11 cellular contexts compared by ENCODE assay signal in the genomic region with DNA sequence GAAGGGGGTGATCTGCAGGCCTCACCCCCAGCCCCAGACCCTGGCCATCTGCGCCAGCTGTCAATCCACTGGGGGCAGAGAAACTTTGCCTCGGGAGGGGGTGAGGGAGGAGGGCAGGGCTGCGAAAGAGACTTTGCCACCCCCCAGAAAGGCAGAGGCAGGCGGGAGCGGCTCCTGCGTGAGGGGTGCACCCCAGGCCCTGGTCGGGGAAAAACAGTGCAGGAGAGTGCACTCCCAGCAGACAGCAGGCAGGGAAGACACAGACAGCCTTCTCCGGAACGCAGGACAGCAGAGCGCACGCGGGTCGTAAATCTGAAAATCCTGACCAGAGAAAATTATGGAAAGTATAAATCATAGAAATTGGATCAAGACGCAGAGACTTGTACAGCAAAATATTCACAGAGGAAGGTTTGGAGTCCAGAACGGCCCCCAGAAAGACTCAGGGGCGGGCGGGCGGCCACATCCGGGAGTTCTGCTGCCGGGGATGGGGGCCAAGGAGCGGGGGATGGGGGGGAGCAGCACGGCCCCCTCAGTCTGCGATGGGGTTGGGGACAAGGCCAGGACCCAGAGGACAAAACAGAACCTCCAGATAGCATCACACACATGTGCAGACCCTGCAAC. TPM values are rescaled to one million over a fixed set of nuclear protein-coding genes. Genes with fewer than 3 reads are reported as not detected.
DNase-seq lines count a peak whose midpoint lies in the region; ATAC-seq and TF ChIP-seq lines count a peak whose summit lies in the region.
"Had no signal": no experiment of that assay in that cellular context is flagged by ENCODE, and none has a peak within 500 bp of the region (broad histone marks: within the 10 kb centered on the region; RNA-seq: fewer than 3 reads in every experiment).

No MANE protein-coding gene starts in this region.

- no peaks in the 10 kb centered on the region for H3K36me3 Mint-ChIP-seq in naive thymus-derived CD8-positive, alpha-beta T cell
- H3K36me3 Mint-ChIP-seq: naive B cell had no signal

- DNase-seq in activated CD8-positive, alpha-beta memory T cell treated with anti-CD3 and anti-CD28 coated beads, Interleukin-2, amount 50 U/mL, for 4 hours = peak; percentile 13
- no peak for DNase-seq in activated CD8-positive, alpha-beta memory T cell treated with anti-CD3 and anti-CD28 coated beads, Interleukin-2, amount 50 U/mL, for 48 hours
- DNase-seq in amniotic epithelial cell (ENCODE audit: low read depth) (peak; percentile 11), ureter (ENCODE audit: low spot score) (peak; percentile 37), NCI-H128 (lab: John Stamatoyannopoulos, UW; ENCODE audit: unreplicated experiment) (no peak), PC-9 (no peak)
- DNase-seq in naive thymus-derived CD8-positive, alpha-beta T cell = peak in 5 of 10 donors; percentile 3 to 63 (median 20)
- DNase-seq: naive B cell had no signal

- peak; percentile 65 to 77 for ATAC-seq in naive thymus-derived CD8-positive, alpha-beta T cell
- no peak for ATAC-seq in GM21528 (IDR thresholded peaks at IDR 0.05; ENCODE audit: low FRiP score, unreplicated experiment)

- H3K9me2 ChIP-seq in PC-9 (ENCODE audit: insufficient read depth) = no peaks in the 10 kb centered on the region

- peaks cover 0 to 5% (median 0%) of the 10 kb centered on the region in 5 donors for H3K27me3 Mint-ChIP-seq in naive thymus-derived CD8-positive, alpha-beta T cell

- POLR2A ChIA-PET in naive thymus-derived CD8-positive, alpha-beta T cell (lab: Charles Lee) = no interaction called here
- POLR2A ChIA-PET in PC-9 (lab: Charles Lee; ENCODE audit: unreplicated experiment) = no interaction called here

- no peaks in the 10 kb centered on the region for H3F3A ChIP-seq in PC-9 (ENCODE audit: insufficient read depth, low read depth)

- no peak overlapping the region for H3K4me3 ChIP-seq in PC-9
- H3K4me3 ChIP-seq: ascending aorta, HAP-1 had no signal

- H3K9me3 ChIP-seq in PC-9 (ENCODE audit: insufficient read depth, low read depth) = no peaks in the 10 kb centered on the region
- H3K9me3 ChIP-seq: ascending aorta, HAP-1 had no signal

- TF ChIP-seq CTCF in PC-9 (conservative IDR thresholded peaks at IDR 0.05) = no peak

- CTCF ChIA-PET in PC-9 (lab: Charles Lee) = no interaction called here

- no peaks in the 10 kb centered on the region for H3K36me3 ChIP-seq in PC-9 (ENCODE audit: low read depth)
- H3K36me3 ChIP-seq: ascending aorta, HAP-1 had no signal

- peak overlapping the region in 5 of 10 donors; percentile 37 to 77 (median 46) for H3K27ac Mint-ChIP-seq in naive thymus-derived CD8-positive, alpha-beta T cell

- no peaks in the 10 kb centered on the region for H3K4me1 ChIP-seq in PC-9 (replicated peaks; ENCODE audit: insufficient read depth)

- no peak overlapping the region for H3K4me2 ChIP-seq in PC-9

- H4K20me1 ChIP-seq in PC-9 (ENCODE audit: insufficient read depth) = no peaks in the 10 kb centered on the region

- H3K27me3 ChIP-seq in PC-9 (ENCODE audit: insufficient read depth, low read depth) = peaks cover 28% of the 10 kb centered on the region
- H3K27me3 ChIP-seq: ascending aorta had no signal

- no peaks in the 10 kb centered on the region for H3K9me3 Mint-ChIP-seq in naive thymus-derived CD8-positive, alpha-beta T cell
- H3K9me3 Mint-ChIP-seq: naive B cell had no signal

- peaks cover 5 to 10% (median 8%) of the 10 kb centered on the region in 4 donors for H3K4me1 Mint-ChIP-seq in naive thymus-derived CD8-positive, alpha-beta T cell

- BruUV-seq in PC-9 (replicated peaks; lab: Mats Ljungman, UMichigan) = no TSS peak

- H2AFZ ChIP-seq in PC-9 = no peak overlapping the region

- H3K4me3 Mint-ChIP-seq in naive thymus-derived CD8-positive, alpha-beta T cell = peak overlapping the region in 9 of 10 donors; percentile 62 to 78 (median 68)

- no peak overlapping the region for H3K27ac ChIP-seq in PC-9
- H3K27ac ChIP-seq: ascending aorta had no signal

- intact Hi-C loops in PC-9 (cut with micrococcal nuclease; ENCODE audit: unreplicated experiment) = no loop called here

- no peaks in the 10 kb centered on the region for H3K79me2 ChIP-seq in PC-9 (ENCODE audit: low read depth)

RNA-seq across cellular contexts. Expression of a gene that starts 8.0 kb away (rescaled TPM):
- total RNA-seq in naive thymus-derived CD8-positive, alpha-beta T cell = 10 to 100 TPM; 49.0 to 50.7 TPM
- polyA plus RNA-seq in naive thymus-derived CD8-positive, alpha-beta T cell = 10 to 100 TPM; 22.3 to 48.8 (median 29.3) TPM
- 40.5 TPM for total RNA-seq in ureter
- total RNA-seq in PC-9 (2021) = 66.4 and 76.3 TPM in 2 replicates

RNA-seq across cellular contexts. Expression of a gene that starts 19.6 kb away (rescaled TPM):
- total RNA-seq in naive thymus-derived CD8-positive, alpha-beta T cell = 10 to 100 TPM; 28.0 to 29.7 TPM
- under 1 TPM in 1 of 3 donors, not detected in 2; 0.39 TPM for polyA plus RNA-seq in naive thymus-derived CD8-positive, alpha-beta T cell
- 57.7 TPM for total RNA-seq in ureter
- total RNA-seq in PC-9 (2021) = 0.60 TPM in 1 of 2 replicates, not detected in the other

RNA-seq across cellular contexts. Expression of a gene that starts 47.4 kb away (rescaled TPM):
- total RNA-seq in naive thymus-derived CD8-positive, alpha-beta T cell = not detected
- polyA plus RNA-seq in naive thymus-derived CD8-positive, alpha-beta T cell = under 1 TPM; 0.06 to 0.15 (median 0.08) TPM
- total RNA-seq in ureter (not detected), PC-9 (2021) (not detected in 2 replicates)
- total RNA-seq: ascending aorta had no signal

RNA-seq across cellular contexts. Expression of a gene that starts 58.5 kb away (rescaled TPM):
- total RNA-seq in naive thymus-derived CD8-positive, alpha-beta T cell = not detected
- not detected for polyA plus RNA-seq in naive thymus-derived CD8-positive, alpha-beta T cell
- total RNA-seq in ureter (130 TPM), PC-9 (2021) (0.26 and 0.53 TPM in 2 replicates)

Comparison
In these comparisons a context has a peak if more than half of its experiments do, and no peak if none do; other contexts are left out.
1. DNase-seq: peak in activated CD8-positive, alpha-beta memory T cell treated with anti-CD3 and anti-CD28 coated beads, Interleukin-2, amount 50 U/mL, for 4 hours (single experiment), amniotic epithelial cell (single experiment) and ureter (single experiment); none in activated CD8-positive, alpha-beta memory T cell treated with anti-CD3 and anti-CD28 coated beads, Interleukin-2, amount 50 U/mL, for 48 hours (single experiment), NCI-H128 (single experiment) and PC-9 (0 of 2).
2. RNA of a gene that starts 19.6 kb away (total RNA-seq): 57.7 TPM in ureter (single experiment) and 28.0 to 29.7 TPM in naive thymus-derived CD8-positive, alpha-beta T cell; 0.60 TPM in PC-9; every median in the first group is over 10 times any median in the second.